8 cellular contexts compared by ENCODE assay signal in the genomic region with DNA sequence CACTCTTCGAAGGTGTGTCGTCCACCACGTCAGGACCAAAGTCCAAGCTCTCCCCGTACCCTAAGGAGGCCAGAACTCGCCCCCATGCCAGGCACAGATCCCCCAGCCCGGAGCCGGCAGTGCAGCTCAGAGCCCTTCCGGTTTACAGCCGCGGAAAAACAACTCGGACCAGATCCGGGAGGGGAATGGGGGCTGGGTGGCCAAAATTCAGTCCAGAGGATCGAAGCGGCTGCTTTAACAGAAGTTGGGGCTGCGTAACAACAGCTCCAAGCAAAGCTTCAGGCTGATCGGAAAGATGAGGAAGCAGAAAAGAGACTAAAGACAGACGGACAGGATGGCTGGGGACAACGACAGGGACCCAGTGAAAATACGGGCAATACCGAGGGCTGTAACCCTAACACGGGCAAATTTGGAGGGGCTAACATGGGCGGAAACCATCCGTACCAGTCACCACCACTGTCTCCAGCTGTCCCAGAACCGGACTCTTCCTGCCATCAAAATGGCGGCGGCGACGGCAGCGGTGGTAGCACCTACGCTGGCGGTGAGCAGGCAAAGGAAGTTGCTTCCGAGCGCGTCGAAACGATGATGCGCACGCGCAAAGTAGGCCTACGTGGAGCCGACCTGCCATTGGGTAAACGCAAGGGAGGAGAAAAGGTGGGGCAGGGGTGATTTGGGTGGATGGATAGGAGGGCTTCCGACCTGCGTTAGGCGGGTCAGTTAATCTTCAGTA. TPM values are rescaled to one million over a fixed set of nuclear protein-coding genes. Genes with fewer than 3 reads are reported as not detected.
DNase-seq lines count a peak whose midpoint lies in the region; TF ChIP-seq lines count a peak whose summit lies in the region.

A gene (minus strand): TSS at position 556 of the 730 bp plus-strand sequence. CDS start 678 bp downstream, outside the sequence.

- H4K91ac ChIP-seq in H9 (ENCODE audit: insufficient read length, low read depth, low read length): peak within 1 kb of the TSS; percentile 37

- peak within 1 kb of the TSS; percentile 96 for H3K9ac ChIP-seq in H9 (ENCODE audit: extremely low read depth, insufficient read length, low read length)
- H3K9ac ChIP-seq in neural cell (ENCODE audit: low read length): peak within 1 kb of the TSS; percentile 97

- H3K27ac ChIP-seq in H9 (ENCODE audit: insufficient read length, low read depth, low read length) (peak within 1 kb of the TSS; percentile 82), neural cell (ENCODE audit: low read length) (peak within 1 kb of the TSS; percentile 97), stomach (peak within 1 kb of the TSS; percentile 91 to 98 (median 96))

- H2BK5ac ChIP-seq in H9 (ENCODE audit: insufficient read length, low read length): peak within 1 kb of the TSS; percentile 45

- peak; percentile 63 for TF ChIP-seq EP300 in neural cell (conservative IDR thresholded peaks at IDR 0.05; ENCODE audit: poor library complexity, severe bottlenecking)
- TF ChIP-seq EP300 in stomach (IDR thresholded peaks at IDR 0.05): no peak

- no peaks in the 10 kb centered on the region for H3K4me1 ChIP-seq in H9 (ENCODE audit: insufficient read depth, low read length)
- H3K4me1 ChIP-seq in stomach: peaks cover 18 to 50% (median 42%) of the 10 kb centered on the region in 4 donors

- peak within 1 kb of the TSS; percentile 87 for H4K5ac ChIP-seq in H9 (ENCODE audit: insufficient read length, low read depth, low read length)

- H3K14ac ChIP-seq in H9 (ENCODE audit: insufficient read depth, low read length): peak within 1 kb of the TSS; percentile 88

- H3K4me3 Mint-ChIP-seq in H9: peak within 1 kb of the TSS; percentile 91 to 93

- H2AFZ ChIP-seq in H9 (ENCODE audit: low read length) (peak within 1 kb of the TSS; percentile 26), neural cell (ENCODE audit: low read depth, low read length) (peak within 1 kb of the TSS; percentile 92)

- peak within 1 kb of the TSS; percentile 58 for H2BK120ac ChIP-seq in H9 (ENCODE audit: low read depth, low read length, poor library complexity, severe bottlenecking)

- H2BK20ac ChIP-seq in H9 (ENCODE audit: low read depth, low read length, poor library complexity, severe bottlenecking): no peak within 1 kb of the TSS

- no peaks in the 10 kb centered on the region for H3K79me1 ChIP-seq in H9 (ENCODE audit: insufficient read depth, low read depth, low read length, poor library complexity, severe bottlenecking)

- H3K4ac ChIP-seq in H9 (ENCODE audit: low read depth, low read length): peak within 1 kb of the TSS; percentile 13; the same call in 1 of the 2 replicates

- no peak within 1 kb of the TSS for H2BK15ac ChIP-seq in H9 (ENCODE audit: low read depth, low read length)

- no peak within 1 kb of the TSS for H2AK5ac ChIP-seq in H9 (ENCODE audit: insufficient read length, low read length)

- H4K8ac ChIP-seq in H9 (replicated peaks; ENCODE audit: insufficient read length, low read depth, low read length): peak within 1 kb of the TSS; percentile 41

- no peaks in the 10 kb centered on the region; a peak in 1 of 5 replicates for H3K9me3 Mint-ChIP-seq in H9

- TF ChIP-seq POLR2A in stomach (IDR thresholded peaks at IDR 0.05): peak in 2 of 4 donors; percentile 69 to 85

- H3K36me3 Mint-ChIP-seq in H9 (ENCODE audit: insufficient read depth in 1 of 3, low read depth in 3 of 3): peaks cover 3 to 38% (median 23%) of the 10 kb centered on the region in 3 experiments; a peak in 6 of 7 replicates

- no peaks in the 10 kb centered on the region for H3K9me2 ChIP-seq in neural cell (ENCODE audit: insufficient read depth, low read length)

- peaks cover 8% of the 10 kb centered on the region; the same call in 1 of the 2 replicates for H3K79me2 ChIP-seq in H9 (ENCODE audit: insufficient read depth, low read length)
- H3K79me2 ChIP-seq in neural cell (replicated peaks; ENCODE audit: insufficient read depth, low read length): peaks cover 50% of the 10 kb centered on the region

- H3K9me3 ChIP-seq in H9 (ENCODE audit: control insufficient read depth, low read depth, low read length) (no peaks in the 10 kb centered on the region), MG63 (no peaks in the 10 kb centered on the region), neural cell (ENCODE audit: low read length) (no peaks in the 10 kb centered on the region), stomach (no peaks in the 10 kb centered on the region)

- no peaks in the 10 kb centered on the region for H3K27me3 Mint-ChIP-seq in H9 (ENCODE audit: low read depth)

- peaks cover 4% of the 10 kb centered on the region for H3K23me2 ChIP-seq in H9 (ENCODE audit: insufficient read length, low read depth, low read length, poor library complexity, severe bottlenecking)

- H3K4me2 ChIP-seq in H9 (ENCODE audit: insufficient read depth, insufficient read length, low read length): peak within 1 kb of the TSS; percentile 56
- H3K4me2 ChIP-seq in neural cell (ENCODE audit: low read length): peak within 1 kb of the TSS; percentile 88

- peak within 1 kb of the TSS; percentile 99 to 100 (median 100) for H3K27ac Mint-ChIP-seq in H9

- H3K18ac ChIP-seq in H9 (ENCODE audit: insufficient read length, low read depth, low read length): peak within 1 kb of the TSS; percentile 88

- H4K20me1 ChIP-seq in H9 (ENCODE audit: control insufficient read depth, insufficient read depth, insufficient read length): no peaks in the 10 kb centered on the region
- no peaks in the 10 kb centered on the region for H4K20me1 ChIP-seq in neural cell (ENCODE audit: insufficient read depth)

- peak within 1 kb of the TSS; percentile 28 for H3K56ac ChIP-seq in H9 (ENCODE audit: insufficient read length, low read depth, low read length)

- TF ChIP-seq RAD21 in neural cell (conservative IDR thresholded peaks at IDR 0.05): peak; percentile 10

- H3K4me1 Mint-ChIP-seq in H9: peaks cover 19 to 20% of the 10 kb centered on the region in 2 experiments

- TF ChIP-seq CTCF in H9 (conservative IDR thresholded peaks at IDR 0.05): no peak
- TF ChIP-seq CTCF in neural cell (IDR thresholded peaks at IDR 0.05; ENCODE audit: poor library complexity, severe bottlenecking): no peak
- no peak for TF ChIP-seq CTCF in stomach (IDR thresholded peaks at IDR 0.05)

- H3K36me3 ChIP-seq in MG63 (peaks cover 38% of the 10 kb centered on the region), neural cell (ENCODE audit: insufficient read depth, low read length) (no peaks in the 10 kb centered on the region), stomach (peaks cover 0 to 19% (median 6%) of the 10 kb centered on the region in 4 donors)

- H3K4me3 ChIP-seq in MG63: peak within 1 kb of the TSS; percentile 91
- peak within 1 kb of the TSS; percentile 79 for H3K4me3 ChIP-seq in neural cell (ENCODE audit: low read length)
- peak within 1 kb of the TSS; percentile 53 to 76 (median 66) for H3K4me3 ChIP-seq in stomach

- intact Hi-C loops in stomach (cut with DNase I; ENCODE audit: low total_unique reads): no loop called here

- DNase-seq in ELR (ENCODE audit: low read depth) (peak; percentile 96), H9 (peak; percentile 97), MG63 (peak; percentile 94), SHP77 treated with DMSO at 0.1 percent for 48 hours (lab: John Stamatoyannopoulos, UW) (peak; percentile 61), fibroblast of the conjunctiva (ENCODE audit: low read depth) (peak; percentile 95), stomach (peak; percentile 96)
- peak; percentile 98 for DNase-seq in activated effector memory CD4-positive, alpha-beta T cell treated with anti-CD3 and anti-CD28 coated beads, Interleukin-2, amount 50 U/mL, for 16 hours

- no peak within 1 kb of the TSS for H3T11ph ChIP-seq in H9 (ENCODE audit: low read length)

- H3K23ac ChIP-seq in H9 (ENCODE audit: insufficient read length, low read depth, low read length): no peak within 1 kb of the TSS

- no peak within 1 kb of the TSS for H2BK12ac ChIP-seq in H9 (ENCODE audit: insufficient read length, low read depth, low read length)

- no peaks in the 10 kb centered on the region for H3F3A ChIP-seq in neural cell (ENCODE audit: insufficient read depth, low read length, poor library complexity, severe bottlenecking)

- WGBS in H9 (ENCODE audit: extremely low coverage, insufficient read length, low lambda C conversion rate): no CpG with 5 or more reads among the region's 45 CpGs
- WGBS in stomach, 5 donors: 0 to 1% (median 1%) methylated on average over 31 to 45 of the region's 45 CpGs

- H3K27me3 ChIP-seq in H9 (ENCODE audit: insufficient read depth, low read length) (no peaks in the 10 kb centered on the region), MG63 (no peaks in the 10 kb centered on the region), neural cell (ENCODE audit: insufficient read depth, low read depth, low read length) (no peaks in the 10 kb centered on the region), stomach (no peaks in the 10 kb centered on the region)

TF ChIP-seq in neural cell, 6 proteins besides CTCF, POLR2A, EP300 and RAD21 (continues in another document):
- peak; percentile 41 for TF ChIP-seq SMC3 (conservative IDR thresholded peaks at IDR 0.05; ENCODE audit: poor library complexity)
- TF ChIP-seq EZH2 (IDR thresholded peaks at IDR 0.05; ENCODE audit: borderline replicate concordance, insufficient read depth, low read length, poor library complexity, severe bottlenecking): no peak

RNA-seq across cellular contexts. Expression of the gene that starts here (rescaled TPM):
- total RNA-seq in H9 (2021) (149 TPM in 2 replicates), stomach (100 to 1,000 TPM in 1 of 5 donors, 10 to 100 TPM in 4; 34.1 to 129 (median 61.8) TPM)
- 207 and 282 TPM in 2 replicates for total RNA-seq in MG63 (2014; rRNA removed; shearing (Covaris generic); ENCODE audit: low replicate concordance)
- polyA plus RNA-seq in neural cell (221 and 250 TPM in 2 replicates), stomach (100 to 1,000 TPM in 1 of 3 donors, 10 to 100 TPM in 2; 64.2 to 116 (median 82.7) TPM)
- 174 and 180 TPM in 2 replicates for polyA minus RNA-seq in neural cell

Comparison
In these comparisons a context has a peak if more than half of its experiments do, and no peak if none do; other contexts are left out.
1. Peak in every context shown above with its lines: DNase-seq, H3K4me3 ChIP-seq and H3K27ac ChIP-seq.